ENCODE assay signal across 8 cellular contexts in genomic region chr1:207867136-207868081, GRCh38. TPM values are rescaled to one million over a fixed set of nuclear protein-coding genes. Genes with fewer than 3 reads are reported as not detected.
DNase-seq lines count a peak whose midpoint lies in the region; TF ChIP-seq lines count a peak whose summit lies in the region.

No MANE protein-coding gene starts in this region.

- DNase-seq in NOMO-1 treated with DMSO at 0.1 percent for 48 hours (lab: John Stamatoyannopoulos, UW; ENCODE audit: unreplicated experiment) (peak; percentile 20), NOMO-1 treated with dmso at 0.1 percent for 144 hours (lab: John Stamatoyannopoulos, UW; ENCODE audit: unreplicated experiment) (no peak), adrenal gland (peak; percentile 59 to 93 (median 81)), hepatocyte (ENCODE audit: low spot score) (no peak), OCI-M2 (lab: John Stamatoyannopoulos, UW; ENCODE audit: unreplicated experiment) (no peak), DMS79 (lab: John Stamatoyannopoulos, UW) (no peak), superior temporal gyrus (ENCODE audit: extremely low spot score) (no peak)

- H3K27ac ChIP-seq in adrenal gland (peak overlapping the region; percentile 34 to 97 (median 95)), hepatocyte (no peak overlapping the region), skeletal muscle tissue (ENCODE audit: low read depth, low read length) (peak overlapping the region; percentile 91)

- peak overlapping the region in 3 of 4 donors; percentile 66 to 94 (median 74) for H3K4me3 ChIP-seq in adrenal gland
- H3K4me3 ChIP-seq in hepatocyte: no peak overlapping the region
- peak overlapping the region; percentile 65 to 88 (median 88) for H3K4me3 ChIP-seq in skeletal muscle tissue (ENCODE audit: low read length in 3 of 3)

- H3K9me3 ChIP-seq in adrenal gland (replicated peaks in 1 of 3) (no peaks in the 10 kb centered on the region), hepatocyte (ENCODE audit: low read depth) (no peaks in the 10 kb centered on the region), skeletal muscle tissue (ENCODE audit: control insufficient read depth in 3 of 3, low read length in 3 of 3) (no peaks in the 10 kb centered on the region)

- 27 to 43% (median 39%) methylated on average over 8 to 18 of the region's 18 CpGs for WGBS in adrenal gland, 4 donors
- 88% methylated on average over 18 of the region's 18 CpGs for WGBS in hepatocyte (ENCODE audit: low lambda C conversion rate, missing lambda C conversion rate)

- H3K4me1 ChIP-seq in adrenal gland (replicated peaks in 1 of 2): peaks cover 35 to 67% of the 10 kb centered on the region in 2 donors
- peaks cover 6% of the 10 kb centered on the region for H3K4me1 ChIP-seq in hepatocyte (ENCODE audit: insufficient read depth)
- H3K4me1 ChIP-seq in skeletal muscle tissue (ENCODE audit: control insufficient read depth in 3 of 3, insufficient read depth in 3 of 3, low read length in 3 of 3): peaks cover 46 to 63% (median 48%) of the 10 kb centered on the region in 3 donors

- H3K36me3 ChIP-seq in adrenal gland (replicated peaks in 1 of 2): no peaks in the 10 kb centered on the region
- no peaks in the 10 kb centered on the region for H3K36me3 ChIP-seq in hepatocyte (replicated peaks; ENCODE audit: insufficient read depth, low read depth)
- H3K36me3 ChIP-seq in skeletal muscle tissue (ENCODE audit: control insufficient read depth in 3 of 3, insufficient read depth in 3 of 3, low read length in 3 of 3): peaks cover 5 to 18% (median 7%) of the 10 kb centered on the region in 3 donors

- intact Hi-C loops in adrenal gland (cut with DNase I): loop anchor here in 1 of 2 donors (2.0 kb wide), 1 partner anchor 39 kb away; no protein-coding TSS in a partner anchor

- peak overlapping the region; percentile 91 for H3K4me2 ChIP-seq in hepatocyte

- TF ChIP-seq CTCF in adrenal gland (IDR thresholded peaks at IDR 0.05) (no peak), hepatocyte (IDR thresholded peaks at IDR 0.05; ENCODE audit: poor library complexity) (no peak)

- no peaks in the 10 kb centered on the region for H3K9me2 ChIP-seq in hepatocyte (replicated peaks; ENCODE audit: insufficient read depth)

- H3K27me3 ChIP-seq in adrenal gland (no peaks in the 10 kb centered on the region), hepatocyte (no peaks in the 10 kb centered on the region), skeletal muscle tissue (ENCODE audit: control insufficient read depth in 3 of 3, insufficient read depth in 3 of 3, low read length in 3 of 3) (no peaks in the 10 kb centered on the region)

- H4K20me1 ChIP-seq in hepatocyte (ENCODE audit: insufficient read depth, poor library complexity, severe bottlenecking): no peaks in the 10 kb centered on the region

- H3K9ac ChIP-seq in skeletal muscle tissue (ENCODE audit: low read depth in 1 of 3, low read length in 3 of 3): peak overlapping the region; percentile 71 to 96 (median 83)

- peak; percentile 58 to 79 for TF ChIP-seq POLR2A in adrenal gland (IDR thresholded peaks at IDR 0.05)

- H3K79me2 ChIP-seq in hepatocyte: no peaks in the 10 kb centered on the region

- no peak overlapping the region for H2AFZ ChIP-seq in hepatocyte

RNA-seq across cellular contexts. Expression of gene CD34, which starts 43.5 kb away (rescaled TPM):
- total RNA-seq in adrenal gland: 10 to 100 TPM; 18.8 to 48.6 (median 30.7) TPM
- 10 to 100 TPM; 13.9 to 43.7 (median 26.3) TPM for polyA plus RNA-seq in adrenal gland
- 0.90 and 2.4 TPM in 2 replicates for total RNA-seq in hepatocyte
- polyA plus RNA-seq in hepatocyte: 1.3 and 2.4 TPM in 2 replicates
- total RNA-seq in skeletal muscle tissue: 20.9 TPM

Comparison
In these comparisons a context has a peak if more than half of its experiments do, and no peak if none do; other contexts are left out.
1. DNase-seq: peak in NOMO-1 treated with DMSO at 0.1 percent for 48 hours (single experiment) and adrenal gland (7 of 7); none in NOMO-1 treated with dmso at 0.1 percent for 144 hours (single experiment), hepatocyte (single experiment), OCI-M2 (single experiment), DMS79 (single experiment) and superior temporal gyrus (single experiment).